17 cellular contexts compared by ENCODE assay signal in genomic region chr21:45922648-45923047, GRCh38.
"Had no signal": no experiment of that assay in that cellular context is flagged by ENCODE, and none has a peak within 500 bp of the region (broad histone marks: within the 10 kb centered on the region; RNA-seq: fewer than 3 reads in every experiment).

No MANE protein-coding gene starts in this region.

- DNase-seq: cortex of kidney had no signal

- H3K27ac ChIP-seq: body of pancreas, cardiac muscle cell, heart right ventricle, left lung, lower lobe of right lung, pancreas, psoas muscle, spleen, testis, transverse colon had no signal

- H3K36me3 ChIP-seq: cardiac muscle cell, heart right ventricle, left lung, lower lobe of right lung, pancreas, spleen, transverse colon had no signal

- H3K4me3 ChIP-seq: body of pancreas, cardiac muscle cell, heart right ventricle, left lung, lower lobe of right lung, mucosa of descending colon, pancreas, psoas muscle, spleen, testis, transverse colon had no signal

- H3K9me3 Mint-ChIP-seq: activated T-cell treated with anti-CD3 and anti-CD28 coated beads, Interleukin-2, amount 50 U/mL, for 72 hours; effector memory CD8-positive, alpha-beta T cell; nephron had no signal

- H3K27me3 ChIP-seq: body of pancreas, cardiac muscle cell, pancreas, spleen, testis, transverse colon had no signal

- H3K36me3 Mint-ChIP-seq: activated naive CD8-positive, alpha-beta T cell had no signal

- H3K4me1 ChIP-seq: body of pancreas, left lung, lower lobe of right lung, pancreas, psoas muscle had no signal

- H3K9me3 ChIP-seq: body of pancreas, heart right ventricle, lower lobe of right lung, mucosa of descending colon, pancreas, psoas muscle, testis, transverse colon had no signal

- H3K4me1 Mint-ChIP-seq: nephron had no signal

- H3K27me3 Mint-ChIP-seq: activated CD4-positive, alpha-beta T cell treated with anti-CD3 and anti-CD28 coated beads for 36 hours; activated naive CD8-positive, alpha-beta T cell had no signal

- H3K27ac Mint-ChIP-seq: activated CD4-positive, alpha-beta T cell treated with anti-CD3 and anti-CD28 coated beads for 36 hours; activated naive CD8-positive, alpha-beta T cell; activated T-cell treated with anti-CD3 and anti-CD28 coated beads, Interleukin-2, amount 50 U/mL, for 72 hours; effector memory CD8-positive, alpha-beta T cell had no signal

- H3K4me3 Mint-ChIP-seq: activated CD4-positive, alpha-beta T cell treated with anti-CD3 and anti-CD28 coated beads for 36 hours; activated naive CD8-positive, alpha-beta T cell; activated T-cell treated with anti-CD3 and anti-CD28 coated beads, Interleukin-2, amount 50 U/mL, for 72 hours; effector memory CD8-positive, alpha-beta T cell; nephron had no signal
